ENCODE assay signal across 11 cellular contexts in the genomic region with DNA sequence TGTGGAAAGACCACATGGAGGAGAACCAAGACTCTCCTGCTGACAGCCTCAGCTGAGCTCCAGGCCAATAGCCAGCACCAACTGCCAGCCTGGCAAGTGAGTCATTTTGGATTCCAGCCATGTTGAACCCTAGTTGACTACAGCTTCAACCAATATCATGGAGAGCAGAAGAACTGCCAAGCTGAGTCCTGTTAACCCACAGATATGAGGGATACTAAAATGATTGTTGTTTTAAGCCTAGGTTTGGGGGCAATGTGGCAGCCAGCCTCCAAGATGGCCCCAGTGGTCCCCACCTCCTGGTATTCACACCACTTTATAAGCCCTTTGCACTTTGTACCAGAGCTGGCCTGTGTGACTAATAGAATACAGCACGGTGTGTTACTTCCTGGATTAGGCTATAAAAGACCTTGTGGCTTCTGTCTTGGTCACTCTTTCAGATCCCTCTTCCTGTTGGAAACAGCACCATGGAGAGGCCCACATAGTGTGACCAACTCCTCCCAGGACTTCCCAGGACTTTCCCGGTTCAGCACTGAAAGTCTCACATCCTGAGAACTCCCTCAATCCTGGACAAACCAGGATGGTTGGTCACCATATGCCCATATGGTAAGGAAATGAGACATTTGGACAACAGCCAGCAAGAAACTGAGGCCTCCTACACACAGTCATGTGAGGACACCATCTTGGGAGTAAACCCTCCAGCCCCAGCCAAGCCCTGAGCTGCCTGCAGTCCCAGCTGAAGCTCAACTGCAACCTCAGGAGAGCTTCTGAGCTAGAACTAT. TPM values are rescaled to one million over a fixed set of nuclear protein-coding genes. Genes with fewer than 3 reads are reported as not detected.
DNase-seq lines count a peak whose midpoint lies in the region; ATAC-seq and TF ChIP-seq lines count a peak whose summit lies in the region.
"Had no signal": no experiment of that assay in that cellular context is flagged by ENCODE, and none has a peak within 500 bp of the region (broad histone marks: within the 10 kb centered on the region; RNA-seq: fewer than 3 reads in every experiment).

No MANE protein-coding gene starts in this region.

- intact Hi-C loops in naive thymus-derived CD4-positive, alpha-beta T cell (cut with micrococcal nuclease): no loop called here

- no peaks in the 10 kb centered on the region for H3K27me3 ChIP-seq in naive thymus-derived CD4-positive, alpha-beta T cell (ENCODE audit: control insufficient read depth in 2 of 2, insufficient read depth in 2 of 2, low read length in 2 of 2)

- peaks cover 9 to 12% of the 10 kb centered on the region in 2 donors for H3K27me3 Mint-ChIP-seq in effector memory CD8-positive, alpha-beta T cell
- H3K27me3 Mint-ChIP-seq in naive thymus-derived CD4-positive, alpha-beta T cell: no peaks in the 10 kb centered on the region

- peak; percentile 94 for DNase-seq in A172 (ENCODE audit: low spot score)
- DNase-seq in M059J (ENCODE audit: low read depth): peak; percentile 97
- peak; percentile 91 for DNase-seq in epithelial cell of proximal tubule (ENCODE audit: low read depth)
- no peak for DNase-seq in effector memory CD8-positive, alpha-beta T cell
- no peak for DNase-seq in NCI-H2196 treated with DMSO at 0.1 percent for 48 hours (lab: John Stamatoyannopoulos, UW; ENCODE audit: unreplicated experiment)
- no peak for DNase-seq in naive thymus-derived CD4-positive, alpha-beta T cell
- DNase-seq in HPDE6-E6E7 (ENCODE audit: extremely low spot score): no peak
- DNase-seq: CD8-positive, alpha-beta memory T cell; NCI-H1105 treated with DMSO at 0.1 percent for 48 hours; psoas muscle had no signal

- H3K9me3 ChIP-seq in naive thymus-derived CD4-positive, alpha-beta T cell (ENCODE audit: control insufficient read depth in 2 of 3, low read length in 3 of 3): no peaks in the 10 kb centered on the region
- H3K9me3 ChIP-seq: psoas muscle had no signal

- H3K4me1 ChIP-seq in naive thymus-derived CD4-positive, alpha-beta T cell (ENCODE audit: control insufficient read depth in 2 of 2, insufficient read depth in 2 of 2, low read length in 2 of 2): no peaks in the 10 kb centered on the region
- H3K4me1 ChIP-seq: psoas muscle had no signal

- H3K4me3 ChIP-seq in epithelial cell of proximal tubule (ENCODE audit: low read depth, low read length): no peak overlapping the region
- H3K4me3 ChIP-seq in naive thymus-derived CD4-positive, alpha-beta T cell (ENCODE audit: low read length): no peak overlapping the region
- H3K4me3 ChIP-seq: psoas muscle had no signal

- peak overlapping the region in 1 of 2 donors; percentile 8 for H3K27ac Mint-ChIP-seq in effector memory CD8-positive, alpha-beta T cell
- no peak overlapping the region for H3K27ac Mint-ChIP-seq in naive thymus-derived CD4-positive, alpha-beta T cell
- H3K27ac Mint-ChIP-seq: CD8-positive, alpha-beta memory T cell had no signal

- no peak overlapping the region for H3K27ac ChIP-seq in naive thymus-derived CD4-positive, alpha-beta T cell (ENCODE audit: low read depth, low read length)
- H3K27ac ChIP-seq: psoas muscle had no signal

- no peaks in the 10 kb centered on the region for H3K4me1 Mint-ChIP-seq in effector memory CD8-positive, alpha-beta T cell (ENCODE audit: low read depth in 2 of 2)
- H3K4me1 Mint-ChIP-seq in naive thymus-derived CD4-positive, alpha-beta T cell: peaks cover 0 to 2% (median 0%) of the 10 kb centered on the region in 7 donors
- H3K4me1 Mint-ChIP-seq: CD8-positive, alpha-beta memory T cell had no signal

- CTCF ChIA-PET in naive thymus-derived CD4-positive, alpha-beta T cell (lab: Charles Lee): interaction anchor here (0.7 kb wide), 1 partner anchor 249 kb away, joined by 3 read pairs; no protein-coding TSS in a partner anchor

- no peaks in the 10 kb centered on the region for H3K9me3 Mint-ChIP-seq in effector memory CD8-positive, alpha-beta T cell
- peaks cover 0 to 13% (median 3%) of the 10 kb centered on the region in 11 donors for H3K9me3 Mint-ChIP-seq in naive thymus-derived CD4-positive, alpha-beta T cell

- H3K36me3 Mint-ChIP-seq in effector memory CD8-positive, alpha-beta T cell (ENCODE audit: insufficient read depth): peaks cover 3% of the 10 kb centered on the region
- no peaks in the 10 kb centered on the region for H3K36me3 Mint-ChIP-seq in naive thymus-derived CD4-positive, alpha-beta T cell

- ATAC-seq in GM21367 (IDR thresholded peaks at IDR 0.05; ENCODE audit: unreplicated experiment): peak; percentile 80
- no peak for ATAC-seq in effector memory CD8-positive, alpha-beta T cell (replicated peaks)
- ATAC-seq in naive thymus-derived CD4-positive, alpha-beta T cell: no peak

- TF ChIP-seq CTCF in epithelial cell of proximal tubule (conservative IDR thresholded peaks at IDR 0.05; ENCODE audit: low read depth, low read length): no peak

- H3K4me3 Mint-ChIP-seq in effector memory CD8-positive, alpha-beta T cell: no peak overlapping the region
- no peak overlapping the region for H3K4me3 Mint-ChIP-seq in naive thymus-derived CD4-positive, alpha-beta T cell
- H3K4me3 Mint-ChIP-seq: CD8-positive, alpha-beta memory T cell had no signal

- no peaks in the 10 kb centered on the region for H3K36me3 ChIP-seq in naive thymus-derived CD4-positive, alpha-beta T cell (ENCODE audit: control insufficient read depth in 2 of 3, insufficient read depth in 3 of 3, low read length in 3 of 3)

- POLR2A ChIA-PET in naive thymus-derived CD4-positive, alpha-beta T cell (lab: Charles Lee): no interaction called here

RNA-seq across cellular contexts. Expression of gene CDV3, which starts 32.4 kb away (rescaled TPM):
- 239 and 271 TPM in 2 replicates for total RNA-seq in A172 (2014; rRNA removed; shearing (Covaris generic))
- total RNA-seq in M059J (2014; rRNA removed; shearing (Covaris generic)): 143 and 202 TPM in 2 replicates
- 163 and 225 TPM in 2 replicates for total RNA-seq in epithelial cell of proximal tubule
- total RNA-seq in naive thymus-derived CD4-positive, alpha-beta T cell: 100 to 1,000 TPM; 179 to 206 (median 200) TPM
- polyA plus RNA-seq in naive thymus-derived CD4-positive, alpha-beta T cell: 10 to 100 TPM; 37.4 to 45.4 TPM

Comparison
In these comparisons a context has a peak if more than half of its experiments do, and no peak if none do; other contexts are left out.
1. DNase-seq: peak in A172 (single experiment), M059J (single experiment) and epithelial cell of proximal tubule (single experiment); none in effector memory CD8-positive, alpha-beta T cell (0 of 3), NCI-H2196 treated with DMSO at 0.1 percent for 48 hours (single experiment), naive thymus-derived CD4-positive, alpha-beta T cell (0 of 9) and HPDE6-E6E7 (single experiment).